In genomic region chr10:124709862-124710261, GRCh38 we compare ENCODE assay signal across 12 cellular contexts. TPM values are rescaled to one million over a fixed set of nuclear protein-coding genes. Genes with fewer than 3 reads are reported as not detected.
DNase-seq lines count a peak whose midpoint lies in the region; ATAC-seq, FAIRE-seq and TF ChIP-seq lines count a peak whose summit lies in the region.
"Had no signal": no experiment of that assay in that cellular context is flagged by ENCODE, and none has a peak within 500 bp of the region (broad histone marks: within the 10 kb centered on the region; RNA-seq: fewer than 3 reads in every experiment).

No MANE protein-coding gene starts in this region.

- TF ChIP-seq CTCF in brain (conservative IDR thresholded peaks at IDR 0.05) (no peak), kidney (IDR thresholded peaks at IDR 0.05; ENCODE audit: borderline replicate concordance, extremely low read depth, insufficient read depth) (no peak), gastrocnemius medialis (IDR thresholded peaks at IDR 0.05 in 4 of 5, conservative IDR thresholded peaks at IDR 0.05 in 1 of 5) (no peak), chondrocyte (IDR thresholded peaks at IDR 0.05) (no peak)

- peak overlapping the region in 1 of 2 donors; percentile 60 for H3K9ac ChIP-seq in kidney (ENCODE audit: low read length in 2 of 2)

- TF ChIP-seq POLR2A in gastrocnemius medialis (IDR thresholded peaks at IDR 0.05), result peak; percentile 27 to 41

- intact Hi-C loops in kidney (cut with DNase I), result no loop called here
- intact Hi-C loops in gastrocnemius medialis (cut with DNase I; ENCODE audit: low total_unique reads), result no loop called here

- in situ Hi-C loops in gastrocnemius medialis (cut with MboI; ENCODE audit: low sequenced_read_pairs in 4 of 4), result no loop called here

- FAIRE-seq in kidney (lab: Jason Lieb, UNC), result no peak

- H3K9me3 Mint-ChIP-seq in brain, result no peaks in the 10 kb centered on the region
- H3K9me3 Mint-ChIP-seq in chondrocyte (ENCODE audit: low read depth), result no peaks in the 10 kb centered on the region

- ATAC-seq in gastrocnemius medialis, result peak; percentile 45 to 50

- H3K27me3 Mint-ChIP-seq in brain (no peaks in the 10 kb centered on the region), chondrocyte (ENCODE audit: low read depth) (no peaks in the 10 kb centered on the region)

- H3K27ac ChIP-seq in kidney (ENCODE audit: low read depth in 2 of 2, low read length in 2 of 2), result peak overlapping the region; percentile 84 to 87
- H3K27ac ChIP-seq in gastrocnemius medialis, result peak overlapping the region; percentile 93 to 98 (median 96)

- H3K36me3 ChIP-seq in kidney (ENCODE audit: control insufficient read depth in 1 of 2, insufficient read depth in 2 of 2, low read length in 2 of 2), result no peaks in the 10 kb centered on the region
- H3K36me3 ChIP-seq in gastrocnemius medialis, result no peaks in the 10 kb centered on the region

- no peak overlapping the region for H3K4me3 Mint-ChIP-seq in brain
- no peak overlapping the region for H3K4me3 Mint-ChIP-seq in chondrocyte (ENCODE audit: unreplicated experiment)

- peak; percentile 91 for DNase-seq in CD1c-positive myeloid dendritic cell (ENCODE audit: extremely low spot score)
- peak; percentile 87 for DNase-seq in kidney
- peak; percentile 83 to 87 for DNase-seq in gastrocnemius medialis
- DNase-seq in stimulated activated CD4-positive, alpha-beta T cell treated with anti-CD3 and anti-CD28 coated beads, Interleukin-4, amount 100 ng/mL, for 4 hours, result no peak
- DNase-seq in hepatic stellate cell (ENCODE audit: low spot score), result no peak
- DNase-seq in chondrocyte (ENCODE audit: low spot score), result no peak
- no peak for DNase-seq in germinal center (ENCODE audit: low spot score)
- DNase-seq: AML-193; NCI-H1048; NCI-H774; stimulated activated CD4-positive, alpha-beta T cell treated with anti-CD3 and anti-CD28 coated beads, Interleukin-2, amount 100 ng/mL, for 24 hours had no signal

- H3K27ac Mint-ChIP-seq in brain (peak overlapping the region; percentile 68 to 98 (median 96)), chondrocyte (ENCODE audit: unreplicated experiment) (no peak overlapping the region)

- H3K9me3 ChIP-seq in kidney (ENCODE audit: control insufficient read depth in 1 of 2, low read length in 2 of 2), result no peaks in the 10 kb centered on the region
- no peaks in the 10 kb centered on the region for H3K9me3 ChIP-seq in gastrocnemius medialis

- no peak overlapping the region for H3K4me3 ChIP-seq in kidney (ENCODE audit: low read length in 2 of 2)
- H3K4me3 ChIP-seq in gastrocnemius medialis, result no peak overlapping the region

- H3K36me3 Mint-ChIP-seq in brain (peaks cover 21% of the 10 kb centered on the region), chondrocyte (ENCODE audit: low read depth) (peaks cover 2% of the 10 kb centered on the region)

- no peaks in the 10 kb centered on the region for H3K27me3 ChIP-seq in gastrocnemius medialis

- H3K4me1 Mint-ChIP-seq in brain (peaks cover 90% of the 10 kb centered on the region), chondrocyte (ENCODE audit: low read depth) (peaks cover 14% of the 10 kb centered on the region)

- H3K4me1 ChIP-seq in kidney (ENCODE audit: control insufficient read depth in 1 of 2, insufficient read depth in 1 of 2, low read depth in 1 of 2, low read length in 2 of 2), result peaks cover 73 to 74% of the 10 kb centered on the region in 2 donors
- peaks cover 71 to 82% of the 10 kb centered on the region in 2 donors for H3K4me1 ChIP-seq in gastrocnemius medialis

RNA-seq across cellular contexts. Expression of gene FAM53B, which starts 34.3 kb away (rescaled TPM):
- 25.9 TPM for polyA plus RNA-seq in brain (ENCODE audit: insufficient read depth, low read depth, low replicate concordance)
- total RNA-seq in kidney, result 30.0 TPM
- polyA plus RNA-seq in kidney (ENCODE audit: insufficient read depth, low read depth, low replicate concordance), result 11.8 TPM
- 100 to 1,000 TPM; 140 to 253 (median 192) TPM for total RNA-seq in gastrocnemius medialis
- 16.1 to 18.2 TPM (median 17.6 TPM) in 3 replicates for total RNA-seq in chondrocyte

Comparison
In these comparisons a context has a peak if more than half of its experiments do, and no peak if none do; other contexts are left out.
1. DNase-seq: peak in CD1c-positive myeloid dendritic cell (single experiment), kidney (single experiment) and gastrocnemius medialis (2 of 2); none in stimulated activated CD4-positive, alpha-beta T cell treated with anti-CD3 and anti-CD28 coated beads, Interleukin-4, amount 100 ng/mL, for 4 hours (0 of 2), hepatic stellate cell (single experiment), chondrocyte (single experiment) and germinal center (single experiment).